In genomic region chr9:96556701-96557461, GRCh38 we compare ENCODE assay signal across 13 cellular contexts.
DNase-seq lines count a peak whose midpoint lies in the region; ATAC-seq and TF ChIP-seq lines count a peak whose summit lies in the region.
"Had no signal": no experiment of that assay in that cellular context is flagged by ENCODE, and none has a peak within 500 bp of the region (broad histone marks: within the 10 kb centered on the region; RNA-seq: fewer than 3 reads in every experiment).

No MANE protein-coding gene starts in this region.

- H3K4me3 Mint-ChIP-seq in HFFc6 (peak overlapping the region; percentile 37; the same call in 1 of the 2 replicates), natural killer cell (no peak overlapping the region)
- H3K4me3 Mint-ChIP-seq: activated CD4-positive, alpha-beta T cell treated with anti-CD3 and anti-CD28 coated beads, Interleukin-2, amount 10 ng/mL, durations not matched to agents 24 days and 14 days; effector memory CD8-positive, alpha-beta T cell had no signal

- H3K27me3 ChIP-seq in esophagus muscularis mucosa = no peaks in the 10 kb centered on the region
- H3K27me3 ChIP-seq: neutrophil had no signal

- no peak for ATAC-seq in stimulated activated naive CD8-positive, alpha-beta T cell treated with anti-CD3 and anti-CD28 coated beads, Interleukin-15, Interleukin-2, amounts not matched to agents 100 U/mL and 50 U/mL, for 24 hours
- no peak for ATAC-seq in natural killer cell
- ATAC-seq: effector memory CD8-positive, alpha-beta T cell had no signal

- peaks cover 56% of the 10 kb centered on the region for H3K4me1 Mint-ChIP-seq in HFFc6 (ENCODE audit: low read depth)
- H3K4me1 Mint-ChIP-seq in natural killer cell = no peaks in the 10 kb centered on the region

- 87% methylated on average over 14 of the region's 15 CpGs for WGBS in esophagus muscularis mucosa

- H3K9me3 Mint-ChIP-seq in HFFc6 = no peaks in the 10 kb centered on the region
- H3K9me3 Mint-ChIP-seq in natural killer cell = no peaks in the 10 kb centered on the region
- H3K9me3 Mint-ChIP-seq: activated CD4-positive, alpha-beta T cell treated with anti-CD3 and anti-CD28 coated beads, Interleukin-2, amount 10 ng/mL, durations not matched to agents 24 days and 14 days; effector memory CD8-positive, alpha-beta T cell had no signal

- TF ChIP-seq POLR2A in esophagus muscularis mucosa (IDR thresholded peaks at IDR 0.05; ENCODE audit: low read depth) = no peak

- TF ChIP-seq CTCF in HFFc6 (IDR thresholded peaks at IDR 0.05) = no peak
- TF ChIP-seq CTCF in esophagus muscularis mucosa (IDR thresholded peaks at IDR 0.05) = no peak
- TF ChIP-seq CTCF in natural killer cell (IDR thresholded peaks at IDR 0.05) = no peak

- H3K27ac ChIP-seq in esophagus muscularis mucosa (replicated peaks in 1 of 4) (peak overlapping the region; percentile 28 to 63 (median 39)), substantia nigra (ENCODE audit: low read depth, low read length, poor library complexity, severe bottlenecking) (peak overlapping the region; percentile 89)
- H3K27ac ChIP-seq: neutrophil had no signal

- H3K27me3 Mint-ChIP-seq in HFFc6 (ENCODE audit: insufficient read depth) (peaks cover 1% of the 10 kb centered on the region), natural killer cell (ENCODE audit: low read depth in 2 of 2) (peaks cover 4 to 23% of the 10 kb centered on the region in 2 donors)
- H3K27me3 Mint-ChIP-seq: effector memory CD8-positive, alpha-beta T cell had no signal

- no peaks in the 10 kb centered on the region for H3K9me3 ChIP-seq in esophagus muscularis mucosa
- H3K9me3 ChIP-seq: neutrophil had no signal

- DNase-seq in HFFc6 (no peak), esophagus muscularis mucosa (ENCODE audit: extremely low spot score) (no peak), midbrain (lab: John Stamatoyannopoulos, UW) (peak; percentile 52), substantia nigra (lab: John Stamatoyannopoulos, UW) (peak in 42 of 49 donors; percentile 7 to 81 (median 46)), RKO (ENCODE audit: low spot score) (no peak), natural killer cell (no peak), MV-4-11 (lab: John Stamatoyannopoulos, UW) (no peak)
- no peak for DNase-seq in stimulated activated naive CD8-positive, alpha-beta T cell treated with anti-CD3 and anti-CD28 coated beads, Interleukin-15, Interleukin-2, amounts not matched to agents 100 U/mL and 50 U/mL, for 24 hours
- DNase-seq: activated CD4-positive, alpha-beta T cell treated with anti-CD3 and anti-CD28 coated beads, Interleukin-2, amount 10 ng/mL, durations not matched to agents 24 days and 14 days; activated naive CD4-positive, alpha-beta T cell treated with anti-CD3 and anti-CD28 coated beads, Interleukin-2, amount 50 U/mL, for 16 hours; effector memory CD8-positive, alpha-beta T cell; SIG-M5 had no signal

- no peak for TF ChIP-seq EP300 in esophagus muscularis mucosa (IDR thresholded peaks at IDR 0.05)

- intact Hi-C loops in esophagus muscularis mucosa (cut with DNase I) = no loop called here
- intact Hi-C loops in natural killer cell (cut with micrococcal nuclease) = no loop called here

- peaks cover 5 to 18% (median 12%) of the 10 kb centered on the region in 4 donors for H3K36me3 ChIP-seq in esophagus muscularis mucosa

- H3K4me1 ChIP-seq in esophagus muscularis mucosa = peaks cover 4 to 26% (median 12%) of the 10 kb centered on the region in 4 donors

- no peaks in the 10 kb centered on the region; the same call in 1 of the 2 replicates for H3K36me3 Mint-ChIP-seq in HFFc6 (ENCODE audit: low read depth)
- H3K36me3 Mint-ChIP-seq in natural killer cell = no peaks in the 10 kb centered on the region

- H3K27ac Mint-ChIP-seq in HFFc6 (peak overlapping the region; percentile 48), natural killer cell (no peak overlapping the region)
- H3K27ac Mint-ChIP-seq: activated CD4-positive, alpha-beta T cell treated with anti-CD3 and anti-CD28 coated beads, Interleukin-2, amount 10 ng/mL, durations not matched to agents 24 days and 14 days had no signal

- H3K4me3 ChIP-seq in esophagus muscularis mucosa = no peak overlapping the region

Comparison
In these comparisons a context has a peak if more than half of its experiments do, and no peak if none do; other contexts are left out.
1. DNase-seq: peak in midbrain (single experiment) and substantia nigra (42 of 49); none in HFFc6 (single experiment), esophagus muscularis mucosa (single experiment), stimulated activated naive CD8-positive, alpha-beta T cell treated with anti-CD3 and anti-CD28 coated beads, Interleukin-15, Interleukin-2, amounts not matched to agents 100 U/mL and 50 U/mL, for 24 hours (single experiment), RKO (single experiment), natural killer cell (single experiment) and MV-4-11 (single experiment).